Comparison of ENCODE assay signal across 24 cellular contexts in the genomic region with DNA sequence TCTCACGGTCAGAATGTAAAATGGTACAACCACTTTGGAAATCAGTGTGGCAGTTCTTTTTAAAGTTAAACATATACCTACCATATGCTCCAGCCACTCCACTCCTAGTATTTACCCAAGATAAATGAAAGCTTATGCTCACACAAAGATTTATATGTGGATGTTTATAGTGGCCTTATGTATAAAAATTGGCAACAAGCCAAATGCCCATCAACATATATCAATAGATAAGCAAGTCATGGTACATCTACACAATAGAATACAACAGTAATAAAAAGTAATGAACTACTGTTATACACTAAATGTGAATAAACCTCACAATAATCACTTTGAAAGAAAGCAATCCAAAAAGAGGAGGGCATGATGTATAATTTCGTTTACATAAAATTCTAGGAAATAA.
"Had no signal": no experiment of that assay in that cellular context is flagged by ENCODE, and none has a peak within 500 bp of the region (broad histone marks: within the 10 kb centered on the region; RNA-seq: fewer than 3 reads in every experiment).

No MANE protein-coding gene starts in this region.

- H3K27me3 Mint-ChIP-seq: dendritic cell treated with granulocyte-macrophage colony-stimulating factor and Interleukin-4, amounts not matched to agents 40 ng/mL and 50 ng/mL, for 4 days; effector memory CD8-positive, alpha-beta T cell; naive thymus-derived CD8-positive, alpha-beta T cell had no signal

- H3K4me1 Mint-ChIP-seq: endodermal cell, mesothelial cell of epicardium had no signal

- H3K27ac Mint-ChIP-seq: dendritic cell treated with granulocyte-macrophage colony-stimulating factor and Interleukin-4, amounts not matched to agents 40 ng/mL and 50 ng/mL, for 4 days; effector memory CD8-positive, alpha-beta T cell; endodermal cell; mesothelial cell of epicardium; naive B cell; naive thymus-derived CD8-positive, alpha-beta T cell had no signal

- H3K4me3 Mint-ChIP-seq: dendritic cell treated with granulocyte-macrophage colony-stimulating factor and Interleukin-4, amounts not matched to agents 40 ng/mL and 50 ng/mL, for 4 days; effector memory CD8-positive, alpha-beta T cell; endodermal cell; mesothelial cell of epicardium; naive B cell; naive thymus-derived CD8-positive, alpha-beta T cell had no signal

- DNase-seq: cortex of kidney; effector CD8-positive, alpha-beta T cell; effector memory CD8-positive, alpha-beta T cell; endodermal cell; erythroblast; esophagus squamous epithelium; foreskin fibroblast; foreskin melanocyte; gastrocnemius medialis; glutamatergic neuron; head of caudate nucleus; heart right ventricle; hippocampal formation; left cardiac atrium; left lung; left ventricle myocardium superior; lower lobe of right lung; mesenchymal stem cell; mucosa of descending colon; naive B cell; naive thymus-derived CD8-positive, alpha-beta T cell had no signal

- H3K36me3 Mint-ChIP-seq: naive B cell had no signal

- ATAC-seq: effector memory CD8-positive, alpha-beta T cell; esophagus mucosa; gastrocnemius medialis; heart right ventricle; left cardiac atrium; left lung; left ventricle myocardium superior; lower lobe of right lung; mucosa of descending colon; naive thymus-derived CD8-positive, alpha-beta T cell had no signal
